In genomic region chr17:8147805-8148404, GRCh38 we compare ENCODE assay signal across 21 cellular contexts. TPM values are rescaled to one million over a fixed set of nuclear protein-coding genes. Genes with fewer than 3 reads are reported as not detected.
DNase-seq lines count a peak whose midpoint lies in the region; ATAC-seq and TF ChIP-seq lines count a peak whose summit lies in the region.
"Had no signal": no experiment of that assay in that cellular context is flagged by ENCODE, and none has a peak within 500 bp of the region (broad histone marks: within the 10 kb centered on the region; RNA-seq: fewer than 3 reads in every experiment).

No MANE protein-coding gene starts in this region.

- H3K27ac ChIP-seq in SK-N-SH (ENCODE audit: low read depth in 2 of 2, low read length in 1 of 2) (no peak overlapping the region), adrenal gland (peak overlapping the region in 4 of 5 donors; percentile 6 to 81 (median 48)), lower lobe of right lung (peak overlapping the region; percentile 31), testis (peak overlapping the region; percentile 44 to 62), right lobe of liver (no peak overlapping the region)
- H3K27ac ChIP-seq: 22Rv1; BLaER1 treated with 17β-estradiol and CSF1 and Interleukin-3, amounts not matched to agents 10 nM and 100 nM; KMS-11; SJSA1 had no signal

- H3K36me3 ChIP-seq in SK-N-SH (replicated peaks in 1 of 2; ENCODE audit: control insufficient read depth in 1 of 2, insufficient read depth in 2 of 2, low read length in 1 of 2) (peaks cover 14 to 54% of the 10 kb centered on the region in 2 experiments), adrenal gland (replicated peaks in 1 of 2) (peaks cover 0 to 80% of the 10 kb centered on the region in 2 donors), lower lobe of right lung (peaks cover 83% of the 10 kb centered on the region), testis (ENCODE audit: low read depth, missing control alignments) (no peaks in the 10 kb centered on the region), right lobe of liver (peaks cover 30 to 80% (median 69%) of the 10 kb centered on the region in 4 donors)

- H3K4me3 ChIP-seq in SK-N-SH (ENCODE audit: low read depth in 2 of 2, low read length in 1 of 2), result no peak overlapping the region
- H3K4me3 ChIP-seq in adrenal gland, result no peak overlapping the region
- H3K4me3 ChIP-seq in lower lobe of right lung, result no peak overlapping the region
- H3K4me3 ChIP-seq in testis, result no peak overlapping the region
- no peak overlapping the region for H3K4me3 ChIP-seq in right lobe of liver
- H3K4me3 ChIP-seq: BLaER1 treated with 17β-estradiol and CSF1 and Interleukin-3, amounts not matched to agents 10 nM and 100 nM; HAP-1; SJSA1 had no signal

- TF ChIP-seq POLR2A in adrenal gland (IDR thresholded peaks at IDR 0.05), result no peak
- TF ChIP-seq POLR2A in testis (IDR thresholded peaks at IDR 0.05), result no peak
- no peak for TF ChIP-seq POLR2A in right lobe of liver (IDR thresholded peaks at IDR 0.05)

- H3K9me3 ChIP-seq in SK-N-SH (no peaks in the 10 kb centered on the region), adrenal gland (replicated peaks in 1 of 3) (no peaks in the 10 kb centered on the region), lower lobe of right lung (no peaks in the 10 kb centered on the region), testis (no peaks in the 10 kb centered on the region), right lobe of liver (no peaks in the 10 kb centered on the region)
- H3K9me3 ChIP-seq: BLaER1 treated with 17β-estradiol and CSF1 and Interleukin-3, amounts not matched to agents 10 nM and 100 nM; HAP-1; SJSA1 had no signal

- no peaks in the 10 kb centered on the region for H3K27me3 ChIP-seq in SK-N-SH (ENCODE audit: insufficient read depth)
- H3K27me3 ChIP-seq in adrenal gland, result no peaks in the 10 kb centered on the region
- no peaks in the 10 kb centered on the region for H3K27me3 ChIP-seq in lower lobe of right lung (ENCODE audit: low read depth)
- no peaks in the 10 kb centered on the region for H3K27me3 ChIP-seq in testis
- H3K27me3 ChIP-seq in right lobe of liver, result no peaks in the 10 kb centered on the region
- H3K27me3 ChIP-seq: BLaER1 treated with 17β-estradiol and CSF1 and Interleukin-3, amounts not matched to agents 10 nM and 100 nM; SJSA1 had no signal

- no peak for TF ChIP-seq CTCF in SK-N-SH (IDR thresholded peaks at IDR 0.05)
- TF ChIP-seq CTCF in adrenal gland (IDR thresholded peaks at IDR 0.05), result no peak
- TF ChIP-seq CTCF in lower lobe of right lung (IDR thresholded peaks at IDR 0.05), result no peak
- no peak for TF ChIP-seq CTCF in testis (IDR thresholded peaks at IDR 0.05)
- TF ChIP-seq CTCF in right lobe of liver (IDR thresholded peaks at IDR 0.05), result no peak

- no peak overlapping the region for H3K4me2 ChIP-seq in SK-N-SH
- H3K4me2 ChIP-seq: BLaER1 treated with 17β-estradiol and CSF1 and Interleukin-3, amounts not matched to agents 10 nM and 100 nM; KMS-11 had no signal

- H3K79me2 ChIP-seq in SK-N-SH (ENCODE audit: insufficient read depth), result peaks cover 16% of the 10 kb centered on the region; the same call in 1 of the 2 replicates

- 90% methylated on average over 13 of the region's 13 CpGs for WGBS in SK-N-SH (ENCODE audit: low lambda C conversion rate)
- WGBS in adrenal gland, 4 donors, result 72 to 88% (median 84%) methylated on average over 7 to 13 of the region's 13 CpGs
- 82 to 91% methylated on average over 7 to 13 of the region's 13 CpGs for WGBS in testis, 2 donors
- no CpG with 5 or more reads among the region's 13 CpGs for WGBS in right lobe of liver (ENCODE audit: insufficient coverage, low coverage, low lambda C conversion rate, missing lambda C conversion rate)

- POLR2A ChIA-PET in SK-N-SH (lab: Yijun Ruan, JAX), result no interaction called here

- peaks cover 9% of the 10 kb centered on the region; the same call in 1 of the 2 replicates for H4K20me1 ChIP-seq in SK-N-SH (ENCODE audit: insufficient read depth)

- CTCF ChIA-PET in SK-N-SH (lab: Yijun Ruan, JAX), result interaction anchor here (0.8 to 1.9 kb wide), 2 partner anchors 9 to 10 kb away, joined by 3 to 12 read pairs; no protein-coding TSS in a partner anchor

- peaks cover 8% of the 10 kb centered on the region for H3F3A ChIP-seq in SK-N-SH (replicated peaks; ENCODE audit: insufficient read depth)

- H3K4me1 ChIP-seq in SK-N-SH (ENCODE audit: control insufficient read depth in 1 of 2, insufficient read depth in 2 of 2, low read depth in 1 of 2, low read length in 1 of 2) (peaks cover 12 to 13% of the 10 kb centered on the region in 2 experiments; a peak in 3 of 4 replicates), adrenal gland (replicated peaks in 1 of 2) (peaks cover 18 to 37% of the 10 kb centered on the region in 2 donors), lower lobe of right lung (peaks cover 34% of the 10 kb centered on the region), testis (peaks cover 17% of the 10 kb centered on the region), right lobe of liver (peaks cover 0 to 20% (median 6%) of the 10 kb centered on the region in 4 donors)

- no peak overlapping the region for H2AFZ ChIP-seq in SK-N-SH (ENCODE audit: low read depth)

- no peaks in the 10 kb centered on the region for H3K9me2 ChIP-seq in SK-N-SH

- no peak for TF ChIP-seq EP300 in SK-N-SH (IDR thresholded peaks at IDR 0.05; ENCODE audit: borderline replicate concordance in 1 of 2, low read depth in 1 of 2, low read length in 1 of 2)

- DNase-seq in SK-N-SH (no peak), adrenal gland (peak in 1 of 7 donors; percentile 51), lower lobe of right lung (peak; percentile 40), testis (no peak), D341Med (ENCODE audit: low spot score) (no peak), right lobe of liver (no peak), AG08395 (ENCODE audit: low spot score) (no peak)
- DNase-seq: activated gamma-delta T cell treated with Interleukin-2 at 50 U/mL for 16 hours; DMS79; NCI-H1105 treated with DMSO at 0.1 percent for 48 hours; stimulated activated CD4-positive, alpha-beta T cell treated with anti-CD3 and anti-CD28 coated beads, Interleukin-2, amount 100 ng/mL, for 24 hours; substantia nigra; T1000 had no signal

- ATAC-seq in SK-N-SH treated with all-trans-retinoic acid at 6 μM for 48 hours (no peak), lower lobe of right lung (no peak), right lobe of liver (no peak)

- no peak for TF ChIP-seq RAD21 in SK-N-SH (IDR thresholded peaks at IDR 0.05; ENCODE audit: low read length)

- H3K9ac ChIP-seq in SK-N-SH, result no peak overlapping the region
- H3K9ac ChIP-seq: KMS-11 had no signal

- intact Hi-C loops in adrenal gland (cut with DNase I), result no loop called here
- intact Hi-C loops in lower lobe of right lung (cut with DNase I), result no loop called here
- intact Hi-C loops in testis (cut with DNase I; ENCODE audit: low total_unique reads), result no loop called here
- intact Hi-C loops in right lobe of liver (cut with DNase I), result no loop called here

TF ChIP-seq in SK-N-SH treated with all-trans-retinoic acid at 6 μM for 48 hours, 23 proteins besides CTCF, POLR2A, EP300 and RAD21 (continues in another document):
- no peak for TF ChIP-seq CSDC2 (CRISPR knock-in tag; IDR thresholded peaks at IDR 0.05)

TF ChIP-seq in SK-N-SH, 30 proteins besides CTCF, POLR2A, EP300 and RAD21 (continues in another document):
- TF ChIP-seq RFX5 (IDR thresholded peaks at IDR 0.05; ENCODE audit: low read length), result no peak
- no peak for TF ChIP-seq FOSL2 (IDR thresholded peaks at IDR 0.05; ENCODE audit: borderline replicate concordance, low read depth)

RNA-seq across cellular contexts. Expression of gene PER1, which starts 4.3 kb away (rescaled TPM):
- 32.7 and 56.8 TPM in 2 replicates for polyA plus RNA-seq in SK-N-SH (2012; rRNA removed)
- polyA plus RNA-seq in SK-N-SH (2012; cell fraction: cytosol; rRNA removed), result 2.7 and 4.0 TPM in 2 replicates
- 201 and 297 TPM in 2 replicates for polyA plus RNA-seq in SK-N-SH (2012; cell fraction: nucleus; rRNA removed)
- total RNA-seq in adrenal gland, result 100 to 1,000 TPM in 5 of 8 donors, 10 to 100 TPM in 3; 40.1 to 295 (median 108) TPM
- 100 to 1,000 TPM in 2 of 3 donors, 10 to 100 TPM in 1; 12.4 to 360 (median 161) TPM for polyA plus RNA-seq in adrenal gland
- total RNA-seq in lower lobe of right lung, result 252 TPM
- 100 to 1,000 TPM in 1 of 2 donors, 10 to 100 TPM in 1; 96.0 to 119 TPM for total RNA-seq in testis
- 55.1 TPM for polyA plus RNA-seq in testis (ENCODE audit: insufficient read depth, low read depth, low replicate concordance)
- total RNA-seq in right lobe of liver, result 100 to 1,000 TPM in 1 of 6 experiments, 10 to 100 TPM in 5; 25.7 to 118 (median 55.2) TPM

RNA-seq across cellular contexts. Expression of gene VAMP2, which starts 14.8 kb away (rescaled TPM):
- polyA plus RNA-seq in SK-N-SH (2012; rRNA removed) (42.0 and 43.4 TPM in 2 replicates), adrenal gland (100 to 1,000 TPM in 1 of 3 donors, 10 to 100 TPM in 2; 65.8 to 206 (median 81.2) TPM), testis (ENCODE audit: insufficient read depth, low read depth, low replicate concordance) (116 TPM)
- polyA plus RNA-seq in SK-N-SH (2012; cell fraction: cytosol; rRNA removed), result 39.1 and 45.5 TPM in 2 replicates
- 81.4 and 130 TPM in 2 replicates for polyA plus RNA-seq in SK-N-SH (2012; cell fraction: nucleus; rRNA removed)
- total RNA-seq in adrenal gland (100 to 1,000 TPM in 2 of 8 donors, 10 to 100 TPM in 6; 18.8 to 139 (median 61.5) TPM), lower lobe of right lung (77.0 TPM), testis (10 to 100 TPM; 66.3 to 76.5 TPM), right lobe of liver (10 to 100 TPM in 4 of 6 experiments, 1 to 10 TPM in 2; 4.4 to 18.6 (median 13.2) TPM)

RNA-seq across cellular contexts. Expression of gene HES7, which starts 24.0 kb away (rescaled TPM):
- polyA plus RNA-seq in SK-N-SH (2012; rRNA removed) (0.71 and 1.2 TPM in 2 replicates), adrenal gland (1 to 10 TPM in 1 of 3 donors, under 1 TPM in 1, not detected in 1; 0.32 to 1.0 TPM), testis (ENCODE audit: insufficient read depth, low read depth, low replicate concordance) (0.25 TPM)
- 0.42 and 0.67 TPM in 2 replicates for polyA plus RNA-seq in SK-N-SH (2012; cell fraction: cytosol; rRNA removed)
- 7.3 and 13.8 TPM in 2 replicates for polyA plus RNA-seq in SK-N-SH (2012; cell fraction: nucleus; rRNA removed)
- total RNA-seq in adrenal gland (under 1 TPM in 2 of 8 donors, not detected in 6; 0.29 to 0.34 TPM), lower lobe of right lung (0.21 TPM), testis (under 1 TPM in 1 of 2 donors, not detected in 1; 0.31 TPM), right lobe of liver (not detected)
- total RNA-seq: mesenteric fat pad, SJSA1 had no signal

RNA-seq across cellular contexts. Expression of gene TMEM107, which starts 28.3 kb away (rescaled TPM):
- 18.6 and 19.2 TPM in 2 replicates for polyA plus RNA-seq in SK-N-SH (2012; rRNA removed)
- 16.7 and 17.7 TPM in 2 replicates for polyA plus RNA-seq in SK-N-SH (2012; cell fraction: cytosol; rRNA removed)
- 16.7 and 21.4 TPM in 2 replicates for polyA plus RNA-seq in SK-N-SH (2012; cell fraction: nucleus; rRNA removed)
- 10 to 100 TPM in 7 of 8 donors, 1 to 10 TPM in 1; 6.2 to 31.9 (median 20.1) TPM for total RNA-seq in adrenal gland
- 10 to 100 TPM in 2 of 3 donors, 1 to 10 TPM in 1; 8.3 to 14.0 (median 11.9) TPM for polyA plus RNA-seq in adrenal gland
- 12.9 TPM for total RNA-seq in lower lobe of right lung
- total RNA-seq in testis, result 10 to 100 TPM; 17.2 to 23.2 TPM
- 31.8 TPM for polyA plus RNA-seq in testis (ENCODE audit: insufficient read depth, low read depth, low replicate concordance)
- 1 to 10 TPM; 2.3 to 5.0 (median 3.4) TPM for total RNA-seq in right lobe of liver

RNA-seq across cellular contexts. Expression of gene ALOXE3, which starts 29.6 kb away (rescaled TPM):
- 0.13 and 0.46 TPM in 2 replicates for polyA plus RNA-seq in SK-N-SH (2012; rRNA removed)
- polyA plus RNA-seq in SK-N-SH (2012; cell fraction: cytosol; rRNA removed), result 0.15 and 0.18 TPM in 2 replicates
- 0.56 and 0.58 TPM in 2 replicates for polyA plus RNA-seq in SK-N-SH (2012; cell fraction: nucleus; rRNA removed)
- total RNA-seq in adrenal gland, result not detected
- not detected for polyA plus RNA-seq in adrenal gland
- total RNA-seq in lower lobe of right lung, result not detected
- total RNA-seq in testis, result 1 to 10 TPM; 2.2 to 4.3 TPM
- 2.7 TPM for polyA plus RNA-seq in testis (ENCODE audit: insufficient read depth, low read depth, low replicate concordance)
- total RNA-seq in right lobe of liver, result not detected
- total RNA-seq: epithelial cell of proximal tubule, mesenteric fat pad, SJSA1 had no signal

Comparison
In these comparisons a context has a peak if more than half of its experiments do, and no peak if none do; other contexts are left out.
1. H3K27ac ChIP-seq: peak in adrenal gland (4 of 5), lower lobe of right lung (single experiment) and testis (2 of 2); none in SK-N-SH (0 of 2) and right lobe of liver (0 of 3).